In genomic region chr11:64692764-64693331, GRCh38 we compare ENCODE assay signal across 1 cellular context.
A peak's percentile ranks its signal among the peaks of the same experiment; 100 is the strongest.
TF ChIP-seq lines count a peak whose summit lies in the region.

No MANE protein-coding gene starts in this region.

TF ChIP-seq in H1, 55 proteins besides CTCF, POLR2A, EP300 and RAD21:
- TF ChIP-seq MAFK (IDR thresholded peaks at IDR 0.05; ENCODE audit: low read depth, low read length), result 0 out of 2 replicates have a peak, but pooled peaks have one; percentile 25
- TF ChIP-seq E2F6 (IDR thresholded peaks at IDR 0.05), result no peak
